Comparison of ENCODE assay signal across 23 cellular contexts in genomic region chr7:116478834-116479233, GRCh38. TPM values are rescaled to one million over a fixed set of nuclear protein-coding genes. Genes with fewer than 3 reads are reported as not detected.
"Had no signal": no experiment of that assay in that cellular context is flagged by ENCODE, and none has a peak within 500 bp of the region (broad histone marks: within the 10 kb centered on the region; RNA-seq: fewer than 3 reads in every experiment).

No MANE protein-coding gene starts in this region.

- H3K4me3 ChIP-seq: colonic mucosa, left lung, smooth muscle cell had no signal

- H3K27me3 Mint-ChIP-seq: brain had no signal

- H3K27ac Mint-ChIP-seq: activated B cell treated with CpG ODN at 0.5 μM for 24 hours; activated naive CD4-positive, alpha-beta T cell treated with anti-CD3 and anti-CD28 coated beads, Interleukin-2, amount 10 ng/mL, durations not matched to agents 7 days and 5 days; activated naive CD8-positive, alpha-beta T cell treated with anti-CD3 and anti-CD28 coated beads, Interleukin-2, amount 50 U/mL, for 24 hours; brain; endodermal cell; nephron progenitor cell had no signal

- H3K27ac ChIP-seq: colonic mucosa, epithelial cell of prostate, left lung had no signal

- H3K36me3 Mint-ChIP-seq: activated naive CD4-positive, alpha-beta T cell treated with anti-CD3 and anti-CD28 coated beads, Interleukin-2, amount 10 ng/mL, durations not matched to agents 7 days and 5 days; brain had no signal

- H3K4me1 Mint-ChIP-seq: activated B cell treated with CpG ODN at 0.5 μM for 24 hours; activated naive CD4-positive, alpha-beta T cell treated with anti-CD3 and anti-CD28 coated beads, Interleukin-2, amount 10 ng/mL, durations not matched to agents 7 days and 5 days; activated naive CD8-positive, alpha-beta T cell treated with anti-CD3 and anti-CD28 coated beads, Interleukin-2, amount 50 U/mL, for 24 hours; brain; endodermal cell had no signal

- H3K36me3 ChIP-seq: colonic mucosa, left lung had no signal

- H3K9me3 ChIP-seq: colonic mucosa, left lung had no signal

- DNase-seq: activated B cell treated with CpG ODN at 0.5 μM for 24 hours; activated CD4-positive, alpha-beta T cell treated with anti-CD3 and anti-CD28 coated beads, Interleukin-2, amount 50 U/mL, for 1 hour; activated CD8-positive, alpha-beta memory T cell treated with anti-CD3 and anti-CD28 coated beads, Interleukin-2, amount 50 U/mL, for 4 hours; activated effector memory CD4-positive, alpha-beta T cell treated with Interleukin-2 at 50 U/mL for 16 hours; activated naive CD4-positive, alpha-beta T cell treated with anti-CD3 and anti-CD28 coated beads, Interleukin-2, amount 10 ng/mL, durations not matched to agents 7 days and 5 days; activated naive CD8-positive, alpha-beta T cell treated with anti-CD3 and anti-CD28 coated beads, Interleukin-2, amount 50 U/mL, for 24 hours; activated T-cell treated with anti-CD3 and anti-CD28 coated beads, Interleukin-2, amount 50 U/mL, for 4 hours; anterior cingulate cortex; central memory CD4-positive, alpha-beta T cell; colonic mucosa; endodermal cell; foreskin melanocyte; glutamatergic neuron; kidney; left lung; midbrain; nephron progenitor cell; nucleus accumbens; stimulated activated CD4-positive, alpha-beta T cell treated with anti-CD3 and anti-CD28 coated beads, Interleukin-4, amount 100 ng/mL, for 1 hour had no signal

- H3K4me1 ChIP-seq: colonic mucosa, left lung had no signal

- ATAC-seq: activated naive CD8-positive, alpha-beta T cell treated with anti-CD3 and anti-CD28 coated beads, Interleukin-2, amount 50 U/mL, for 24 hours; activated T-cell treated with anti-CD3 and anti-CD28 coated beads, Interleukin-2, amount 50 U/mL, for 4 hours; left lung; sciatic nerve had no signal

- H3K4me3 Mint-ChIP-seq: activated B cell treated with CpG ODN at 0.5 μM for 24 hours; activated naive CD4-positive, alpha-beta T cell treated with anti-CD3 and anti-CD28 coated beads, Interleukin-2, amount 10 ng/mL, durations not matched to agents 7 days and 5 days; activated naive CD8-positive, alpha-beta T cell treated with anti-CD3 and anti-CD28 coated beads, Interleukin-2, amount 50 U/mL, for 24 hours; activated T-cell treated with anti-CD3 and anti-CD28 coated beads, Interleukin-2, amount 50 U/mL, for 4 hours; brain; endodermal cell; nephron progenitor cell had no signal

- H3K4me2 ChIP-seq: smooth muscle cell had no signal

- H3K27me3 ChIP-seq: colonic mucosa, left lung had no signal

RNA-seq across cellular contexts. Expression of gene CAV2, which starts 20.7 kb away (rescaled TPM):
- total RNA-seq: activated B cell treated with CpG ODN at 0.5 μM for 24 hours had no signal
